Comparison of ENCODE assay signal across 1 cellular context in the genomic region with DNA sequence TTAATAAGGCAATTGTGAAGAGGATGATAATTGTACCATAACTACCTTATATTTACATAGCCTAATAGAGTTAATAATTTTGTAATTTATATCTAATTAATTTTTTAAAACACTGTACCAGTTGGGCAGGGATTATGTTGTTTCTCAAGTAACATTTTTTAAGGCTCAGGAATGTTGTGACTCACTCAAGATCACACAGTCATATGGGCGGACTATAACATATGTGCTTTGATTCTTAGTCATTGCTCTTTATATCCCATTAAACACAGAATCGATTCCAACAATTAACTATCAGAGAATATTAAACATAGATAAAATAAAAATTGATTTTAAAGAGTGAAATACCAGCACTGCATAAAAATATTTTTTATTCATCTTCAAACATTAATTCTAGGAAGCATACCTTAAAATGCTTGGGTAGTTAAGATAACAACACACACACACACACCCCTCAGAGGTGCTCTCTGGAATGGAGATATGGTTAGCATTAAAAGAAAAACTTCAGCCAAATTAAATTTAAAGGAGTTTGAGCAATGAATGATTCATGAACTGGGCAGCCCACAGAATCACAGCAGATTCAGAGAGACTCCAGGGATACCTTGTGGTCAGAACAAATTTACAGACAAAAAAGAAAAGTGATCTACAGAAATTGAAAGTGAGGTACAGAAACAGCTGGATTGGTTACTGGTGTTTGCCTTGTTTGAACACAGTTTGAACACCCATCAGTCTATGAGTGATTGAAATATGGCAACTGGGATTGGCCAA.
TF ChIP-seq lines count a peak whose summit lies in the region.

No MANE protein-coding gene starts in this region.

TF ChIP-seq in SK-N-SH, 30 proteins besides CTCF, POLR2A, EP300 and RAD21 (continued from another document):
- peak; percentile 12; the same call in 1 of the 2 replicates for TF ChIP-seq PBX3 (IDR thresholded peaks at IDR 0.05)
